ENCODE assay signal across 8 cellular contexts in the genomic region with DNA sequence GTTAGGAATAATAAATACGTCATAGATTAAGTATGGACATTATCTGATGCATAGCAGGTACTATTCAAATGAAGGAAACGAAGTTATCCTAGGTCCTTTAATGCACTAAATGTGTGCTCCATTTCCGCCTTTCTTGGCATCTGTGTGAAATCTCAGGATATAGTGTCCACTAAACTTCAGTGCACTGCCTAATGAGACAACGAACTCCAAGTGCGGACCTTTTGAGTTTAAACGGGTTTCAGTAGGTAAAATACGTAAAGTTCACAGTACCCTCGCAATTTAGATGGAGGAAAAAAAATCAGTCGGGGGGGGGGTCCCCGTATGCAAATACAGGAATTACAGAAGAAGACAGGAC. TPM values are rescaled to one million over a fixed set of nuclear protein-coding genes. Genes with fewer than 3 reads are reported as not detected.
DNase-seq lines count a peak whose midpoint lies in the region; ATAC-seq and TF ChIP-seq lines count a peak whose summit lies in the region.

No MANE protein-coding gene starts in this region.

- BruUV-seq in A673 (replicated peaks; lab: Mats Ljungman, UMichigan), result TSS peak; percentile 89

- POLR2A ChIA-PET in A673 (lab: Charles Lee; ENCODE audit: low non-redundant PET), result no interaction called here

- ATAC-seq in GM18870 (IDR thresholded peaks at IDR 0.05; ENCODE audit: unreplicated experiment), result peak; percentile 1
- no peak for ATAC-seq in RWPE2 (ENCODE audit: low read depth)
- ATAC-seq in HG03521 (IDR thresholded peaks at IDR 0.05; ENCODE audit: unreplicated experiment), result no peak

- H3K4me1 ChIP-seq in A673 (ENCODE audit: insufficient read depth, low read length, poor library complexity, severe bottlenecking) (peaks cover 19% of the 10 kb centered on the region), RWPE2 (ENCODE audit: insufficient read depth, poor library complexity, severe bottlenecking) (peaks cover 14% of the 10 kb centered on the region), ovary (ENCODE audit: insufficient read depth) (peaks cover 3% of the 10 kb centered on the region)

- WGBS in ovary, 3 donors, result 1% methylated on average over 10 of the region's 10 CpGs

- peak overlapping the region; percentile 99 for H3K4me3 ChIP-seq in A673 (ENCODE audit: low read depth, low read length, poor library complexity, severe bottlenecking)
- H3K4me3 ChIP-seq in RWPE2 (ENCODE audit: severe bottlenecking), result peak overlapping the region; percentile 82
- H3K4me3 ChIP-seq in ovary, result peak overlapping the region; percentile 59

- DNase-seq in A673 (ENCODE audit: low spot score) (peak; percentile 18), RWPE2 (ENCODE audit: low spot score) (no peak), fibroblast of gingiva (ENCODE audit: low read depth) (peak; percentile 7), ovary (no peak), T1000 (lab: John Stamatoyannopoulos, UW) (no peak), HuH-7.5 (ENCODE audit: low spot score) (no peak)

- peak overlapping the region; percentile 98 for H3K27ac ChIP-seq in A673 (ENCODE audit: low read depth, low read length, poor library complexity, severe bottlenecking)
- peak overlapping the region; percentile 76 for H3K27ac ChIP-seq in RWPE2 (ENCODE audit: poor library complexity, severe bottlenecking)
- H3K27ac ChIP-seq in ovary, result peak overlapping the region; percentile 90 to 94

- no peaks in the 10 kb centered on the region for H3K9me3 ChIP-seq in A673 (ENCODE audit: low read depth, low read length, poor library complexity, severe bottlenecking)
- H3K9me3 ChIP-seq in RWPE2 (ENCODE audit: severe bottlenecking), result no peaks in the 10 kb centered on the region
- no peaks in the 10 kb centered on the region for H3K9me3 ChIP-seq in ovary

- H3K27me3 ChIP-seq in A673 (replicated peaks; ENCODE audit: insufficient read depth, low read depth, low read length, poor library complexity) (no peaks in the 10 kb centered on the region), RWPE2 (ENCODE audit: insufficient read depth, poor library complexity, severe bottlenecking) (no peaks in the 10 kb centered on the region), ovary (no peaks in the 10 kb centered on the region)

- CTCF ChIA-PET in A673 (lab: Charles Lee), result no interaction called here

- intact Hi-C loops in A673 (cut with micrococcal nuclease; ENCODE audit: unreplicated experiment) (loop anchor here (5.0 kb wide), 1 partner anchor 73 kb away; no protein-coding TSS in a partner anchor), ovary (cut with DNase I) (no loop called here)

- no peak for TF ChIP-seq POLR2A in ovary (IDR thresholded peaks at IDR 0.05)

- TF ChIP-seq CTCF in A673 (conservative IDR thresholded peaks at IDR 0.05; ENCODE audit: low read depth, low read length) (no peak; the same call in 1 of the 2 replicates), RWPE2 (IDR thresholded peaks at IDR 0.05; ENCODE audit: poor library complexity, severe bottlenecking) (no peak), ovary (IDR thresholded peaks at IDR 0.05) (no peak)

- TF ChIP-seq EP300 in ovary (IDR thresholded peaks at IDR 0.05), result no peak

- H3K36me3 ChIP-seq in A673 (ENCODE audit: insufficient read depth, low read length, poor library complexity, severe bottlenecking) (no peaks in the 10 kb centered on the region), RWPE2 (ENCODE audit: low read depth) (no peaks in the 10 kb centered on the region), ovary (no peaks in the 10 kb centered on the region)

RNA-seq across cellular contexts. Expression of a gene that starts 0.8 kb away (rescaled TPM):
- 11.5 and 13.3 TPM in 2 replicates for total RNA-seq in A673 (2021)
- total RNA-seq in ovary, result 10 to 100 TPM; 16.0 to 45.1 (median 20.9) TPM
- polyA plus RNA-seq in ovary, result 1 to 10 TPM; 3.8 to 6.1 TPM

Comparison
In these comparisons a context has a peak if more than half of its experiments do, and no peak if none do; other contexts are left out.
1. DNase-seq: peak in A673 (single experiment) and fibroblast of gingiva (single experiment); none in RWPE2 (single experiment), ovary (0 of 5), T1000 (single experiment) and HuH-7.5 (single experiment).
2. Peak in every context shown above with its lines, with median percentiles within 50 percentile points of each other: H3K27ac ChIP-seq and H3K4me3 ChIP-seq.